8 cellular contexts compared by ENCODE assay signal in genomic region chr12:2813214-2813554, GRCh38. TPM values are rescaled to one million over a fixed set of nuclear protein-coding genes. Genes with fewer than 3 reads are reported as not detected.
DNase-seq lines count a peak whose midpoint lies in the region; ATAC-seq, FAIRE-seq and TF ChIP-seq lines count a peak whose summit lies in the region.

No MANE protein-coding gene starts in this region.

- TF ChIP-seq CTCF in foreskin fibroblast (IDR thresholded peaks at IDR 0.05; ENCODE audit: low read depth, low read length): no peak

- H3K4me3 ChIP-seq in SK-N-MC (peak overlapping the region; percentile 81), foreskin fibroblast (ENCODE audit: low read depth in 1 of 2, low read length in 2 of 2) (peak overlapping the region; percentile 84 to 98)

- in situ Hi-C loops in G401 (cut with HindIII; ENCODE audit: low sequenced_read_pairs): no loop called here

- intact Hi-C loops in sciatic nerve (cut with DNase I): no loop called here

- peak overlapping the region; percentile 86 for H3K9ac ChIP-seq in SK-N-MC (ENCODE audit: insufficient read length)

- no peaks in the 10 kb centered on the region for H3K9me3 ChIP-seq in SK-N-MC (ENCODE audit: low read depth, low read length)

- no peak for FAIRE-seq in GM12892 (lab: Jason Lieb, UNC)

- no peak for TF ChIP-seq POLR2A in GM12892 (IDR thresholded peaks at IDR 0.05; ENCODE audit: low read depth, low read length)

- DNase-seq in SK-N-MC (ENCODE audit: low read depth, low spot score): no peak
- no peak for DNase-seq in foreskin fibroblast
- DNase-seq in sciatic nerve (ENCODE audit: low spot score): no peak
- no peak for DNase-seq in GM12892 (ENCODE audit: insufficient read length)
- no peak for DNase-seq in G401 (ENCODE audit: low spot score)

- peak; percentile 0 for ATAC-seq in GM18517 (IDR thresholded peaks at IDR 0.05; ENCODE audit: unreplicated experiment)
- ATAC-seq in sciatic nerve: peak; percentile 0
- no peak for ATAC-seq in GM19324 (IDR thresholded peaks at IDR 0.05; ENCODE audit: low FRiP score, unreplicated experiment)
- ATAC-seq in HG02870 (IDR thresholded peaks at IDR 0.05; ENCODE audit: unreplicated experiment): no peak

- peak overlapping the region; percentile 95 for H3K27ac ChIP-seq in SK-N-MC

- peaks cover 13% of the 10 kb centered on the region for H3K36me3 ChIP-seq in SK-N-MC (ENCODE audit: insufficient read depth, low read length)

RNA-seq across cellular contexts. Expression of gene ITFG2, which starts 0.7 kb away (rescaled TPM):
- 47.8 TPM for total RNA-seq in sciatic nerve
- 27.9 TPM for polyA plus RNA-seq in GM12892 (2012; ENCODE audit: missing spikeins)
- total RNA-seq in G401 (2014; rRNA removed; shearing (Covaris generic)): 6.4 and 27.3 TPM in 2 replicates

RNA-seq across cellular contexts. Expression of gene FKBP4, which starts 18.4 kb away (rescaled TPM):
- total RNA-seq in sciatic nerve: 63.9 TPM
- polyA plus RNA-seq in GM12892 (2012; ENCODE audit: missing spikeins): 65.2 TPM
- total RNA-seq in G401 (2014; rRNA removed; shearing (Covaris generic)): 95.0 and 137 TPM in 2 replicates

RNA-seq across cellular contexts. Expression of gene NRIP2, which starts 21.7 kb away (rescaled TPM):
- total RNA-seq in sciatic nerve: 73.4 TPM
- polyA plus RNA-seq in GM12892 (2012; ENCODE audit: missing spikeins): 2.0 TPM
- total RNA-seq in G401 (2014; rRNA removed; shearing (Covaris generic)): not detected in 2 replicates

RNA-seq across cellular contexts. Expression of gene TEX52, which starts 43.7 kb away (rescaled TPM):
- not detected for total RNA-seq in sciatic nerve
- polyA plus RNA-seq in GM12892 (2012; ENCODE audit: missing spikeins): 1.1 TPM
- total RNA-seq in G401 (2014; rRNA removed; shearing (Covaris generic)): not detected in 2 replicates

Comparison
In these comparisons a context has a peak if more than half of its experiments do, and no peak if none do; other contexts are left out.
1. ATAC-seq: peak in GM18517 (single experiment) and sciatic nerve (single experiment); none in GM19324 (single experiment) and HG02870 (single experiment).
2. RNA of gene NRIP2, which starts 21.7 kb away (total RNA-seq): 73.4 TPM in sciatic nerve (single experiment); not detected in G401; every median in the first group is over 10 times any median in the second.